In the genomic region with DNA sequence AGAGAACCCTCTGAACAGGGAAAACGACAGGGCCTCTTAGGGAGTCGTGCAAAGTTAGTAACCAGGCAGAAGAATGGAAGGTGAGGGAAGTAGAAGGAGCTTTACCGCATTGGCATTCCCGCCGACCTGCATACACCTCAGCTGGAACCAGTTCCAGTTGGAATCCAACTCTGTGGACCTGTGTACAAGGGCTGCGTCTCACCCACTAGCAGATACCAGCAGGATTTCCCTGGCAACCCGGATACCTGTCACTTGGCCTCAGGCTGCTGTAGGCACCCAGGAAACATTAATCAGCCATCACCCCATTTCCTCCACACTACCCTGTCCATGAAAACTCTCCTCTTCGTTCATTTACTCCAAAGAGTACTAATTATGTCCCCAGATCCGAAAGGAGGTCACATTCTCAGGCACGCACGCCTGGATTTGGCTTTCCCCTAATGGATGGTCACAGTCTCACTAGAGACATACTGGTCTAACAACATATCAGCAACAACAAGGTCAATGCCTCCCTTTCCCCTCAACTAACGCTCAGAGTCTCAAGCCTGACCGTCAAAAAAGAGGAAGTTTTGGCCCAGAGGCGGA, we compare ENCODE assay signal across 8 cellular contexts. TPM values are rescaled to one million over a fixed set of nuclear protein-coding genes. Genes with fewer than 3 reads are reported as not detected.
A peak's percentile ranks its signal among the peaks of the same experiment; 100 is the strongest.
DNase-seq lines count a peak whose midpoint lies in the region; ATAC-seq, FAIRE-seq and TF ChIP-seq lines count a peak whose summit lies in the region.

No MANE protein-coding gene starts in this region.

- no peak for TF ChIP-seq POLR2A in tibial nerve (IDR thresholded peaks at IDR 0.05)

- peak overlapping the region; percentile 93 for H3K4me3 Mint-ChIP-seq in activated T-cell treated with anti-CD3 and anti-CD28 coated beads, Interleukin-2, amount 50 U/mL, for 24 hours
- peak overlapping the region; percentile 97 for H3K4me3 Mint-ChIP-seq in activated CD8-positive, alpha-beta T cell treated with anti-CD3 and anti-CD28 coated beads, Interleukin-2, amount 10 ng/mL, durations not matched to agents 7 days and 5 days

- H3K27me3 ChIP-seq in kidney epithelial cell (ENCODE audit: control insufficient read depth, insufficient read depth, low read length) (no peaks in the 10 kb centered on the region), tibial nerve (no peaks in the 10 kb centered on the region)

- no peaks in the 10 kb centered on the region for H3K27me3 Mint-ChIP-seq in activated T-cell treated with anti-CD3 and anti-CD28 coated beads, Interleukin-2, amount 50 U/mL, for 24 hours
- H3K27me3 Mint-ChIP-seq in activated CD8-positive, alpha-beta T cell treated with anti-CD3 and anti-CD28 coated beads, Interleukin-2, amount 10 ng/mL, durations not matched to agents 7 days and 5 days (ENCODE audit: low read depth) = no peaks in the 10 kb centered on the region

- peaks cover 49% of the 10 kb centered on the region for H3K4me1 Mint-ChIP-seq in activated T-cell treated with anti-CD3 and anti-CD28 coated beads, Interleukin-2, amount 50 U/mL, for 24 hours (ENCODE audit: low read depth)
- peaks cover 52% of the 10 kb centered on the region for H3K4me1 Mint-ChIP-seq in activated CD8-positive, alpha-beta T cell treated with anti-CD3 and anti-CD28 coated beads, Interleukin-2, amount 10 ng/mL, durations not matched to agents 7 days and 5 days (ENCODE audit: low read depth)

- peaks cover 58% of the 10 kb centered on the region for H3K36me3 Mint-ChIP-seq in activated T-cell treated with anti-CD3 and anti-CD28 coated beads, Interleukin-2, amount 50 U/mL, for 24 hours (ENCODE audit: low read depth)
- peaks cover 32% of the 10 kb centered on the region for H3K36me3 Mint-ChIP-seq in activated CD8-positive, alpha-beta T cell treated with anti-CD3 and anti-CD28 coated beads, Interleukin-2, amount 10 ng/mL, durations not matched to agents 7 days and 5 days (ENCODE audit: low read depth)

- TF ChIP-seq CTCF in kidney epithelial cell (IDR thresholded peaks at IDR 0.05; ENCODE audit: insufficient read depth, low read length, poor library complexity, severe bottlenecking) (no peak), tibial nerve (IDR thresholded peaks at IDR 0.05) (no peak)

- peak overlapping the region; percentile 100 for H3K27ac Mint-ChIP-seq in activated T-cell treated with anti-CD3 and anti-CD28 coated beads, Interleukin-2, amount 50 U/mL, for 24 hours
- H3K27ac Mint-ChIP-seq in activated CD8-positive, alpha-beta T cell treated with anti-CD3 and anti-CD28 coated beads, Interleukin-2, amount 10 ng/mL, durations not matched to agents 7 days and 5 days = peak overlapping the region; percentile 97

- CTCF ChIA-PET in activated CD8-positive, alpha-beta T cell treated with anti-CD3 and anti-CD28 coated beads, Interleukin-2, amount 10 ng/mL, durations not matched to agents 7 days and 5 days (lab: Charles Lee) = interaction anchor here (1.4 kb wide), 1 partner anchor 218 kb away, joined by 4 read pairs; no protein-coding TSS in a partner anchor

- TF ChIP-seq EP300 in tibial nerve (IDR thresholded peaks at IDR 0.05) = no peak

- no peak for FAIRE-seq in urothelium cell line (lab: Jason Lieb, UNC)

- no peaks in the 10 kb centered on the region for H3K9me3 ChIP-seq in tibial nerve

- ATAC-seq in activated CD8-positive, alpha-beta T cell treated with anti-CD3 and anti-CD28 coated beads, Interleukin-2, amount 10 ng/mL, durations not matched to agents 7 days and 5 days = no peak

- H3K4me3 ChIP-seq in kidney epithelial cell (ENCODE audit: low read depth, low read length) (peak overlapping the region; percentile 97), tibial nerve (peak overlapping the region; percentile 87 to 98 (median 93))

- peak overlapping the region; percentile 97 to 100 (median 98) for H3K27ac ChIP-seq in tibial nerve

- DNase-seq in activated T-cell treated with anti-CD3 and anti-CD28 coated beads, Interleukin-2, amount 50 U/mL, for 24 hours = no peak
- no peak for DNase-seq in activated T-cell treated with anti-CD3 and anti-CD28 coated beads, Interleukin-2, amount 50 U/mL, for 1 hour
- no peak for DNase-seq in activated CD8-positive, alpha-beta T cell treated with anti-CD3 and anti-CD28 coated beads, Interleukin-2, amount 10 ng/mL, durations not matched to agents 7 days and 5 days
- DNase-seq in kidney epithelial cell (ENCODE audit: low read depth) (no peak), tibial nerve (ENCODE audit: low spot score in 2 of 2) (no peak), urothelium cell line (ENCODE audit: low spot score) (no peak)
- DNase-seq in stimulated activated CD4-positive, alpha-beta T cell treated with anti-CD3 and anti-CD28 coated beads, Interleukin-1b, Interleukin-23, amount 100 ng/mL, for 48 hours = no peak
- no peak for DNase-seq in activated CD8-positive, alpha-beta memory T cell treated with anti-CD3 and anti-CD28 coated beads, Interleukin-2, amount 50 U/mL, for 4 hours

- H3K9me3 Mint-ChIP-seq in activated T-cell treated with anti-CD3 and anti-CD28 coated beads, Interleukin-2, amount 50 U/mL, for 24 hours = no peaks in the 10 kb centered on the region
- no peaks in the 10 kb centered on the region for H3K9me3 Mint-ChIP-seq in activated CD8-positive, alpha-beta T cell treated with anti-CD3 and anti-CD28 coated beads, Interleukin-2, amount 10 ng/mL, durations not matched to agents 7 days and 5 days (ENCODE audit: insufficient read depth)

- 34% methylated on average over 14 of the region's 14 CpGs for WGBS in tibial nerve, 2 donors

- peaks cover 3 to 81% (median 21%) of the 10 kb centered on the region in 4 donors for H3K4me1 ChIP-seq in tibial nerve

- POLR2A ChIA-PET in activated CD8-positive, alpha-beta T cell treated with anti-CD3 and anti-CD28 coated beads, Interleukin-2, amount 10 ng/mL, durations not matched to agents 7 days and 5 days (lab: Charles Lee) = interaction anchor here (3.0 kb wide), 1 partner anchor 40 kb away, joined by 29 read pairs; a partner anchor contains a TSS

- peaks cover 3% of the 10 kb centered on the region for H3K36me3 ChIP-seq in kidney epithelial cell (ENCODE audit: control insufficient read depth, insufficient read depth, low read length)
- peaks cover 0 to 69% (median 3%) of the 10 kb centered on the region in 3 donors for H3K36me3 ChIP-seq in tibial nerve

RNA-seq across cellular contexts. Expression of a gene that starts 0.8 kb away (rescaled TPM):
- 100 to 1,000 TPM in 1 of 2 experiments, 10 to 100 TPM in 1; 89.6 to 102 TPM for total RNA-seq in activated CD8-positive, alpha-beta T cell treated with anti-CD3 and anti-CD28 coated beads, Interleukin-2, amount 10 ng/mL, durations not matched to agents 7 days and 5 days
- total RNA-seq in kidney epithelial cell (95.7 and 106 TPM in 2 replicates), tibial nerve (100 to 1,000 TPM; 164 to 209 (median 176) TPM)

RNA-seq across cellular contexts. Expression of a gene that starts 10.4 kb away (rescaled TPM):
- total RNA-seq in activated CD8-positive, alpha-beta T cell treated with anti-CD3 and anti-CD28 coated beads, Interleukin-2, amount 10 ng/mL, durations not matched to agents 7 days and 5 days = 1 to 10 TPM; 2.0 to 2.1 TPM
- 37.9 and 57.4 TPM in 2 replicates for total RNA-seq in kidney epithelial cell
- 10 to 100 TPM; 44.8 to 69.0 (median 61.6) TPM for total RNA-seq in tibial nerve

RNA-seq across cellular contexts. Expression of a gene that starts 38.9 kb away (rescaled TPM):
- 100 to 1,000 TPM; 164 to 171 TPM for total RNA-seq in activated CD8-positive, alpha-beta T cell treated with anti-CD3 and anti-CD28 coated beads, Interleukin-2, amount 10 ng/mL, durations not matched to agents 7 days and 5 days
- total RNA-seq in kidney epithelial cell (24.8 and 34.7 TPM in 2 replicates), tibial nerve (10 to 100 TPM; 43.8 to 82.8 (median 52.4) TPM)

Comparison
In these comparisons a context has a peak if more than half of its experiments do, and no peak if none do; other contexts are left out.
1. RNA of a gene that starts 10.4 kb away (total RNA-seq): 44.8 to 69.0 TPM in tibial nerve and 37.9 to 57.4 TPM in kidney epithelial cell; 2.0 to 2.1 TPM in activated CD8-positive, alpha-beta T cell treated with anti-CD3 and anti-CD28 coated beads, Interleukin-2, amount 10 ng/mL, durations not matched to agents 7 days and 5 days; every median in the first group is over 10 times any median in the second.